ENCODE assay signal across 1 cellular context in the genomic region with DNA sequence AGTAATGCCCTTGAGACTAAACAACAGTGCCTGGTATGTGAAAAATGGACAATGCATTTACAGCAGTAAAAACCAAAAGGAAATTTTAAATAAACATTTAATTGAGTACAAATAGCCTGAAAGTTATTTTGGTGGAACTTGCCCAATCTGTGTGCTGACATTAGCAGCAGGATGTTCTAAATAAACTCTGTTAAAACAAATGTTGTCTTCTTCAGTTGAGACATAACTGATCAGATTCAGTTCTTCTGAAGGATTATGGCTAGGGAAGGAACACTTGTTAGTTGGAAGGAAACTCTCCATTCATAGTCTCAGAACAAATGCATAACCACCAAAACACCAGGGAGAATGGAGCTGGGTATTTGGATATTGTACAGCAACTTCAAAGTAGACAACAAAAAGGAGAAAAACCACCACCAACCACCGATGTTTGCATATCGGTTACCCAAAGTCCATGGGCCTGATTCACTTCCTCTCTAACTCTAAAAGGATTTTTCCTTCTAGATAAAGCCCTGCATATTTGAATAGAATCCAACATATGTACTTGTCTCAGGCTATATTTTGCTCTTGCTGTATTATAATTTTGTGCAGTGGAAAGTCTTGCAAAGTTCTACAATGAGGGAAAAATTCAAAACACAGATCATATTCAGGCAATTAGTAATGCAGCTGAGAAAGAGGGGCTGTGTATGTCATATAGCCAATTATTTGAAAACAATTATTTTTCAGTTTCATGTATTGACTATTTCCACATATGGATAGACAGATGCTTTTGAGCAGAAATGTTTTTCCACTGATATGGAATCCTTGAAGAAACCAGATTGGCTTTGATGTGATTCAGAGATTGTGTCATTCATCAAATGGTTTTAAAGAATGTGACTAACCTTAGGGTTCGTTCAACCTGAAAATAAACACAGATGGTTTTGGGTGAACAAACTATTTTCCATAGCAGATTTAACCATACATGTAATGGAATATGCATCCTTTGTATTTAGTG.
TF ChIP-seq lines count a peak whose summit lies in the region.

No MANE protein-coding gene starts in this region.

TF ChIP-seq in HepG2, 621 proteins besides CTCF, POLR2A, EP300 and RAD21 (continued from another document and continues in another):
- TF ChIP-seq ZNF790 (CRISPR knock-in tag; IDR thresholded peaks at IDR 0.05; ENCODE audit: borderline replicate concordance) (no peak), CEBPG (CRISPR knock-in tag; IDR thresholded peaks at IDR 0.05) (peak; percentile 68), MIXL1 (CRISPR knock-in tag; IDR thresholded peaks at IDR 0.05) (peak; percentile 48; the same call in 1 of the 2 replicates), MLLT10 (CRISPR knock-in tag; IDR thresholded peaks at IDR 0.05) (no peak), ZNF567 (CRISPR knock-in tag; IDR thresholded peaks at IDR 0.05; ENCODE audit: borderline replicate concordance) (no peak), TCF7L2 (IDR thresholded peaks at IDR 0.05; ENCODE audit: low read depth, low read length) (peak; percentile 83), CENPX (CRISPR knock-in tag; IDR thresholded peaks at IDR 0.05) (no peak), MED8 (CRISPR knock-in tag; IDR thresholded peaks at IDR 0.05; ENCODE audit: insufficient replicate concordance) (peak; percentile 17), SSRP1 (CRISPR knock-in tag; IDR thresholded peaks at IDR 0.05) (no peak), SIN3A (IDR thresholded peaks at IDR 0.05; ENCODE audit: borderline replicate concordance, low read depth, low read length) (no peak), NFYC (CRISPR knock-in tag; IDR thresholded peaks at IDR 0.05) (no peak), ZNF546 (CRISPR knock-in tag; conservative IDR thresholded peaks at IDR 0.05) (no peak), NFRKB (IDR thresholded peaks at IDR 0.05) (no peak), THAP11 (CRISPR knock-in tag; IDR thresholded peaks at IDR 0.05) (peak; percentile 64), MZF1 (CRISPR knock-in tag; IDR thresholded peaks at IDR 0.05; ENCODE audit: borderline replicate concordance) (no peak), AKAP8 (CRISPR knock-in tag; IDR thresholded peaks at IDR 0.05) (no peak), ZNF317 (CRISPR knock-in tag; IDR thresholded peaks at IDR 0.05) (no peak), SMYD3 (CRISPR knock-in tag; IDR thresholded peaks at IDR 0.05) (no peak), ZFP82 (CRISPR knock-in tag; IDR thresholded peaks at IDR 0.05; ENCODE audit: borderline replicate concordance) (no peak), ZNF619 (CRISPR knock-in tag; IDR thresholded peaks at IDR 0.05) (no peak), AGO2 (optimal IDR thresholded peaks at IDR 0.05; ENCODE audit: low read depth, low read length) (no peak), MEIS1 (CRISPR knock-in tag; IDR thresholded peaks at IDR 0.05; ENCODE audit: borderline replicate concordance) (0 out of 2 replicates have a peak, but pooled peaks have one; percentile 54), NR1H2 (CRISPR knock-in tag; IDR thresholded peaks at IDR 0.05; ENCODE audit: borderline replicate concordance, low read depth) (no peak), ISX (CRISPR knock-in tag; conservative IDR thresholded peaks at IDR 0.05) (no peak), ZNF550 (CRISPR knock-in tag; IDR thresholded peaks at IDR 0.05; ENCODE audit: borderline replicate concordance) (no peak), GABPA (IDR thresholded peaks at IDR 0.05; ENCODE audit: low read depth, low read length) (no peak), GABPA (CRISPR knock-in tag; IDR thresholded peaks at IDR 0.05; ENCODE audit: low read depth) (peak; percentile 58; the same call in 1 of the 2 replicates), HOXA9 (CRISPR knock-in tag; IDR thresholded peaks at IDR 0.05; ENCODE audit: borderline replicate concordance) (no peak), SOX5 (CRISPR knock-in tag; IDR thresholded peaks at IDR 0.05; ENCODE audit: borderline replicate concordance) (peak; percentile 82), ZNF768 (CRISPR knock-in tag; IDR thresholded peaks at IDR 0.05) (no peak), NCOA2 (CRISPR knock-in tag; IDR thresholded peaks at IDR 0.05) (peak; percentile 89), TCF7 (IDR thresholded peaks at IDR 0.05; ENCODE audit: low read depth) (peak; percentile 86), RFX5 (IDR thresholded peaks at IDR 0.05; ENCODE audit: low read depth, low read length) (no peak), SYNCRIP (IDR thresholded peaks at IDR 0.05; ENCODE audit: insufficient read depth, low read depth, low read length) (no peak), ELF4 (CRISPR knock-in tag; IDR thresholded peaks at IDR 0.05; ENCODE audit: borderline replicate concordance) (no peak), SOX13 (IDR thresholded peaks at IDR 0.05) (peak; percentile 33; the same call in 1 of the 2 replicates), SOX13 (CRISPR knock-in tag; conservative IDR thresholded peaks at IDR 0.05 in 1 of 2, IDR thresholded peaks at IDR 0.05 in 1 of 2) (peak in 1 of 2 experiments; percentile 86; a peak in 2 of 4 replicates), ZNF225 (CRISPR knock-in tag; IDR thresholded peaks at IDR 0.05) (no peak), ZNF564 (CRISPR knock-in tag; IDR thresholded peaks at IDR 0.05) (no peak), RARA (CRISPR knock-in tag; IDR thresholded peaks at IDR 0.05) (peak; percentile 76), KAT7 (CRISPR knock-in tag; IDR thresholded peaks at IDR 0.05; ENCODE audit: borderline replicate concordance) (peak; percentile 87), CEBPB (IDR thresholded peaks at IDR 0.05; ENCODE audit: borderline replicate concordance, low read depth, low read length) (peak; percentile 39; the same call in 1 of the 2 replicates), ZIK1 (CRISPR knock-in tag; IDR thresholded peaks at IDR 0.05; ENCODE audit: borderline replicate concordance, low read depth) (no peak), ZNF878 (CRISPR knock-in tag; IDR thresholded peaks at IDR 0.05) (peak; percentile 48; the same call in 1 of the 2 replicates), JARID2 (CRISPR knock-in tag; IDR thresholded peaks at IDR 0.05; ENCODE audit: insufficient replicate concordance) (no peak), PLRG1 (conservative IDR thresholded peaks at IDR 0.05) (no peak)
- TF ChIP-seq, protein P1, sequence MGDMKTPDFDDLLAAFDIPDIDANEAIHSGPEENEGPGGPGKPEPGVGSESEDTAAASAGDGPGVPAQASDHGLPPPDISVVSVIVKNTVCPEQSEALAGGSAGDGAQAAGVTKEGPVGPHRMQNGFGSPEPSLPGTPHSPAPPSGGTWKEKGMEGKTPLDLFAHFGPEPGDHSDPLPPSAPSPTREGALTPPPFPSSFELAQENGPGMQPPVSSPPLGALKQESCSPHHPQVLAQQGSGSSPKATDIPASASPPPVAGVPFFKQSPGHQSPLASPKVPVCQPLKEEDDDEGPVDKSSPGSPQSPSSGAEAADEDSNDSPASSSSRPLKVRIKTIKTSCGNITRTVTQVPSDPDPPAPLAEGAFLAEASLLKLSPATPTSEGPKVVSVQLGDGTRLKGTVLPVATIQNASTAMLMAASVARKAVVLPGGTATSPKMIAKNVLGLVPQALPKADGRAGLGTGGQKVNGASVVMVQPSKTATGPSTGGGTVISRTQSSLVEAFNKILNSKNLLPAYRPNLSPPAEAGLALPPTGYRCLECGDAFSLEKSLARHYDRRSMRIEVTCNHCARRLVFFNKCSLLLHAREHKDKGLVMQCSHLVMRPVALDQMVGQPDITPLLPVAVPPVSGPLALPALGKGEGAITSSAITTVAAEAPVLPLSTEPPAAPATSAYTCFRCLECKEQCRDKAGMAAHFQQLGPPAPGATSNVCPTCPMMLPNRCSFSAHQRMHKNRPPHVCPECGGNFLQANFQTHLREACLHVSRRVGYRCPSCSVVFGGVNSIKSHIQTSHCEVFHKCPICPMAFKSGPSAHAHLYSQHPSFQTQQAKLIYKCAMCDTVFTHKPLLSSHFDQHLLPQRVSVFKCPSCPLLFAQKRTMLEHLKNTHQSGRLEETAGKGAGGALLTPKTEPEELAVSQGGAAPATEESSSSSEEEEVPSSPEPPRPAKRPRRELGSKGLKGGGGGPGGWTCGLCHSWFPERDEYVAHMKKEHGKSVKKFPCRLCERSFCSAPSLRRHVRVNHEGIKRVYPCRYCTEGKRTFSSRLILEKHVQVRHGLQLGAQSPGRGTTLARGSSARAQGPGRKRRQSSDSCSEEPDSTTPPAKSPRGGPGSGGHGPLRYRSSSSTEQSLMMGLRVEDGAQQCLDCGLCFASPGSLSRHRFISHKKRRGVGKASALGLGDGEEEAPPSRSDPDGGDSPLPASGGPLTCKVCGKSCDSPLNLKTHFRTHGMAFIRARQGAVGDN (CRISPR knock-in tag; IDR thresholded peaks at IDR 0.05) = no peak
- TF ChIP-seq, protein P2, sequence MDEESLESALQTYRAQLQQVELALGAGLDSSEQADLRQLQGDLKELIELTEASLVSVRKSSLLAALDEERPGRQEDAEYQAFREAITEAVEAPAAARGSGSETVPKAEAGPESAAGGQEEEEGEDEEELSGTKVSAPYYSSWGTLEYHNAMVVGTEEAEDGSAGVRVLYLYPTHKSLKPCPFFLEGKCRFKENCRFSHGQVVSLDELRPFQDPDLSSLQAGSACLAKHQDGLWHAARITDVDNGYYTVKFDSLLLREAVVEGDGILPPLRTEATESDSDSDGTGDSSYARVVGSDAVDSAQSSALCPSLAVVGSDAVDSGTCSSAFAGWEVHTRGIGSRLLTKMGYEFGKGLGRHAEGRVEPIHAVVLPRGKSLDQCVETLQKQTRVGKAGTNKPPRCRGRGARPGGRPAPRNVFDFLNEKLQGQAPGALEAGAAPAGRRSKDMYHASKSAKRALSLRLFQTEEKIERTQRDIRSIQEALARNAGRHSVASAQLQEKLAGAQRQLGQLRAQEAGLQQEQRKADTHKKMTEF (CRISPR knock-in tag; IDR thresholded peaks at IDR 0.05) = peak; percentile 71; the same call in 1 of the 2 replicates
- TF ChIP-seq, protein P3, sequence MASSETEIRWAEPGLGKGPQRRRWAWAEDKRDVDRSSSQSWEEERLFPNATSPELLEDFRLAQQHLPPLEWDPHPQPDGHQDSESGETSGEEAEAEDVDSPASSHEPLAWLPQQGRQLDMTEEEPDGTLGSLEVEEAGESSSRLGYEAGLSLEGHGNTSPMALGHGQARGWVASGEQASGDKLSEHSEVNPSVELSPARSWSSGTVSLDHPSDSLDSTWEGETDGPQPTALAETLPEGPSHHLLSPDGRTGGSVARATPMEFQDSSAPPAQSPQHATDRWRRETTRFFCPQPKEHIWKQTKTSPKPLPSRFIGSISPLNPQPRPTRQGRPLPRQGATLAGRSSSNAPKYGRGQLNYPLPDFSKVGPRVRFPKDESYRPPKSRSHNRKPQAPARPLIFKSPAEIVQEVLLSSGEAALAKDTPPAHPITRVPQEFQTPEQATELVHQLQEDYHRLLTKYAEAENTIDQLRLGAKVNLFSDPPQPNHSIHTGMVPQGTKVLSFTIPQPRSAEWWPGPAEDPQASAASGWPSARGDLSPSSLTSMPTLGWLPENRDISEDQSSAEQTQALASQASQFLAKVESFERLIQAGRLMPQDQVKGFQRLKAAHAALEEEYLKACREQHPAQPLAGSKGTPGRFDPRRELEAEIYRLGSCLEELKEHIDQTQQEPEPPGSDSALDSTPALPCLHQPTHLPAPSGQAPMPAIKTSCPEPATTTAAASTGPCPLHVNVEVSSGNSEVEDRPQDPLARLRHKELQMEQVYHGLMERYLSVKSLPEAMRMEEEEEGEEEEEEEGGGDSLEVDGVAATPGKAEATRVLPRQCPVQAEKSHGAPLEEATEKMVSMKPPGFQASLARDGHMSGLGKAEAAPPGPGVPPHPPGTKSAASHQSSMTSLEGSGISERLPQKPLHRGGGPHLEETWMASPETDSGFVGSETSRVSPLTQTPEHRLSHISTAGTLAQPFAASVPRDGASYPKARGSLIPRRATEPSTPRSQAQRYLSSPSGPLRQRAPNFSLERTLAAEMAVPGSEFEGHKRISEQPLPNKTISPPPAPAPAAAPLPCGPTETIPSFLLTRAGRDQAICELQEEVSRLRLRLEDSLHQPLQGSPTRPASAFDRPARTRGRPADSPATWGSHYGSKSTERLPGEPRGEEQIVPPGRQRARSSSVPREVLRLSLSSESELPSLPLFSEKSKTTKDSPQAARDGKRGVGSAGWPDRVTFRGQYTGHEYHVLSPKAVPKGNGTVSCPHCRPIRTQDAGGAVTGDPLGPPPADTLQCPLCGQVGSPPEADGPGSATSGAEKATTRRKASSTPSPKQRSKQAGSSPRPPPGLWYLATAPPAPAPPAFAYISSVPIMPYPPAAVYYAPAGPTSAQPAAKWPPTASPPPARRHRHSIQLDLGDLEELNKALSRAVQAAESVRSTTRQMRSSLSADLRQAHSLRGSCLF (CRISPR knock-in tag; IDR thresholded peaks at IDR 0.05; ENCODE audit: borderline replicate concordance) = no peak
- TF ChIP-seq, protein P4, sequence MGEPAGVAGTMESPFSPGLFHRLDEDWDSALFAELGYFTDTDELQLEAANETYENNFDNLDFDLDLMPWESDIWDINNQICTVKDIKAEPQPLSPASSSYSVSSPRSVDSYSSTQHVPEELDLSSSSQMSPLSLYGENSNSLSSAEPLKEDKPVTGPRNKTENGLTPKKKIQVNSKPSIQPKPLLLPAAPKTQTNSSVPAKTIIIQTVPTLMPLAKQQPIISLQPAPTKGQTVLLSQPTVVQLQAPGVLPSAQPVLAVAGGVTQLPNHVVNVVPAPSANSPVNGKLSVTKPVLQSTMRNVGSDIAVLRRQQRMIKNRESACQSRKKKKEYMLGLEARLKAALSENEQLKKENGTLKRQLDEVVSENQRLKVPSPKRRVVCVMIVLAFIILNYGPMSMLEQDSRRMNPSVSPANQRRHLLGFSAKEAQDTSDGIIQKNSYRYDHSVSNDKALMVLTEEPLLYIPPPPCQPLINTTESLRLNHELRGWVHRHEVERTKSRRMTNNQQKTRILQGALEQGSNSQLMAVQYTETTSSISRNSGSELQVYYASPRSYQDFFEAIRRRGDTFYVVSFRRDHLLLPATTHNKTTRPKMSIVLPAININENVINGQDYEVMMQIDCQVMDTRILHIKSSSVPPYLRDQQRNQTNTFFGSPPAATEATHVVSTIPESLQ (CRISPR knock-in tag; conservative IDR thresholded peaks at IDR 0.05) = no peak
- TF ChIP-seq, protein P5, sequence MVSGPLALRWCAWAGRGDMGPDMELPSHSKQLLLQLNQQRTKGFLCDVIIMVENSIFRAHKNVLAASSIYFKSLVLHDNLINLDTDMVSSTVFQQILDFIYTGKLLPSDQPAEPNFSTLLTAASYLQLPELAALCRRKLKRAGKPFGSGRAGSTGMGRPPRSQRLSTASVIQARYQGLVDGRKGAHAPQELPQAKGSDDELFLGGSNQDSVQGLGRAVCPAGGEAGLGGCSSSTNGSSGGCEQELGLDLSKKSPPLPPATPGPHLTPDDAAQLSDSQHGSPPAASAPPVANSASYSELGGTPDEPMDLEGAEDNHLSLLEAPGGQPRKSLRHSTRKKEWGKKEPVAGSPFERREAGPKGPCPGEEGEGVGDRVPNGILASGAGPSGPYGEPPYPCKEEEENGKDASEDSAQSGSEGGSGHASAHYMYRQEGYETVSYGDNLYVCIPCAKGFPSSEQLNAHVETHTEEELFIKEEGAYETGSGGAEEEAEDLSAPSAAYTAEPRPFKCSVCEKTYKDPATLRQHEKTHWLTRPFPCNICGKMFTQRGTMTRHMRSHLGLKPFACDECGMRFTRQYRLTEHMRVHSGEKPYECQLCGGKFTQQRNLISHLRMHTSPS (CRISPR knock-in tag; IDR thresholded peaks at IDR 0.05; ENCODE audit: low read depth) = no peak
- TF ChIP-seq, protein P6, sequence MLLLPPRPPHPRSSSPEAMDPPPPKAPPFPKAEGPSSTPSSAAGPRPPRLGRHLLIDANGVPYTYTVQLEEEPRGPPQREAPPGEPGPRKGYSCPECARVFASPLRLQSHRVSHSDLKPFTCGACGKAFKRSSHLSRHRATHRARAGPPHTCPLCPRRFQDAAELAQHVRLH (CRISPR knock-in tag; IDR thresholded peaks at IDR 0.05; ENCODE audit: borderline replicate concordance, low read depth) = no peak
- TF ChIP-seq, protein P7, sequence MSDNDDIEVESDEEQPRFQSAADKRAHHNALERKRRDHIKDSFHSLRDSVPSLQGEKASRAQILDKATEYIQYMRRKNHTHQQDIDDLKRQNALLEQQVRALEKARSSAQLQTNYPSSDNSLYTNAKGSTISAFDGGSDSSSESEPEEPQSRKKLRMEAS (IDR thresholded peaks at IDR 0.05) = no peak
